In genomic region chr3:74091204-74091603, GRCh38 we compare ENCODE assay signal across 23 cellular contexts.
"Had no signal": no experiment of that assay in that cellular context is flagged by ENCODE, and none has a peak within 500 bp of the region (broad histone marks: within the 10 kb centered on the region; RNA-seq: fewer than 3 reads in every experiment).

No MANE protein-coding gene starts in this region.

- H3K4me1 ChIP-seq: esophagus muscularis mucosa had no signal

- H3K4me3 ChIP-seq: coronary artery, dorsolateral prefrontal cortex, esophagus muscularis mucosa had no signal

- H3K27ac ChIP-seq: brain microvascular endothelial cell, coronary artery, dorsolateral prefrontal cortex, esophagus muscularis mucosa had no signal

- H3K9me3 ChIP-seq: esophagus muscularis mucosa had no signal

- H3K36me3 ChIP-seq: brain microvascular endothelial cell, esophagus muscularis mucosa had no signal

- H3K27me3 ChIP-seq: brain microvascular endothelial cell, dorsolateral prefrontal cortex, esophagus muscularis mucosa had no signal

- ATAC-seq: activated CD4-positive, alpha-beta T cell treated with anti-CD3 and anti-CD28 coated beads for 36 hours; activated CD8-positive, alpha-beta memory T cell treated with anti-CD3 and anti-CD28 coated beads, Interleukin-2, amount 10 ng/mL, durations not matched to agents 7 days and 5 days; activated CD8-positive, alpha-beta T cell treated with anti-CD3 and anti-CD28 coated beads, Interleukin-2, amount 10 ng/mL, durations not matched to agents 7 days and 5 days; activated naive CD4-positive, alpha-beta T cell treated with anti-CD3 and anti-CD28 coated beads, Interleukin-2, amount 50 U/mL, for 72 hours had no signal

- DNase-seq: activated CD4-positive, alpha-beta memory T cell treated with anti-CD3 and anti-CD28 coated beads for 36 hours; activated CD4-positive, alpha-beta T cell treated with anti-CD3 and anti-CD28 coated beads for 36 hours; activated CD4-positive, alpha-beta T cell treated with anti-CD3 and anti-CD28 coated beads, Interleukin-2, amount 10 ng/mL, durations not matched to agents 24 days and 14 days; activated CD4-positive, CD25-positive, alpha-beta regulatory T cell; activated CD4-positive, CD25-positive, alpha-beta regulatory T cell treated with anti-CD3 and anti-CD28 coated beads, Interleukin-2, amount 50 U/mL, for 72 hours; activated CD8-positive, alpha-beta memory T cell treated with anti-CD3 and anti-CD28 coated beads, Interleukin-2, amount 10 ng/mL, durations not matched to agents 7 days and 5 days; activated CD8-positive, alpha-beta memory T cell treated with anti-CD3 and anti-CD28 coated beads, Interleukin-2, amount 50 U/mL, for 4 hours; activated CD8-positive, alpha-beta T cell treated with anti-CD3 and anti-CD28 coated beads, Interleukin-2, amount 10 ng/mL, durations not matched to agents 7 days and 5 days; activated effector memory CD4-positive, alpha-beta T cell treated with anti-CD3 and anti-CD28 coated beads, Interleukin-2, amount 50 U/mL, for 16 hours; activated naive CD4-positive, alpha-beta T cell treated with anti-CD3 and anti-CD28 coated beads for 36 hours; activated naive CD8-positive, alpha-beta T cell treated with anti-CD3 and anti-CD28 coated beads, Interleukin-2, amount 10 ng/mL, durations not matched to agents 7 days and 5 days; activated T-cell treated with anti-CD3 and anti-CD28 coated beads, Interleukin-2, amount 50 U/mL, for 1 hour; activated T-cell treated with anti-CD3 and anti-CD28 coated beads, Interleukin-2, amount 50 U/mL, for 48 hours; brain microvascular endothelial cell; dorsolateral prefrontal cortex; effector memory CD4-positive, alpha-beta T cell; endodermal cell; foreskin fibroblast; head of caudate nucleus; T-helper 2 cell had no signal
